In the genomic region with DNA sequence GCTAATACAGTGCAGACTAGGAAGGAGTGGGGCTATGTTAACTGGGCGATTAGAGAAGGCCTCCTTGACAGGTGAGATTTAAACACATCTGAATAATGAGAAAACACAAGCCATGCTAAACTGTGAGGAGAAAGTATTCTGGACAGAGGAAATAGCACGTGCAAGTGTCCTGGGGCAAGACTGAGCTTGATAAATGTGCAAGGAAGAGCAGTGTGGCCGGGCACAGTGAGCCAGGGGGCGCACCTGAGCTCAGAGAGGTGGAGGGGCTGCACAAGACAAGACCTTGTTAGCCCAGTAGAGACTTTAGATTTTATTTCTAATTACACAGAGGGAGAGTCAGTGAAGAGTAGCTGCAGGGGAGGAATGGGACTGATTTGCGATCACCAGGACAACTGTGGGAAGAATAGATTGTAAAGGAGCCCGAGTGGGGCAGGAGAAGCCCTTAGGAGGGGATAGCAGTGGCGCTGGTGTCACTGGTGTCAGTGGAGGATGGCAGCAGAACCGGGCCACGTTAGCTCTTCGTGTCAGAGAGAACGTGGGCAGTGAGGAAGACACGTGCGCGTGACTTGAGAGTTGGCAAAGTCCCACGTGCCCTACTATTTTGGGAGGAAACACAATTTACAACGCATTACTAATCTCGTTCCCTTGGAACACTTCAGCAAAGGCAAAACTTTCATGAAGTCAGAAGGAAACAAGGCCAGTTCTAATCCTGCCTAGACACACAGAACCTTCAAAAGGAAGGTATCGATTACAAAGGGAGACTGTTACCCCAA, we compare ENCODE assay signal across 17 cellular contexts. TPM values are rescaled to one million over a fixed set of nuclear protein-coding genes. Genes with fewer than 3 reads are reported as not detected.
DNase-seq lines count a peak whose midpoint lies in the region; ATAC-seq and TF ChIP-seq lines count a peak whose summit lies in the region.
"Had no signal": no experiment of that assay in that cellular context is flagged by ENCODE, and none has a peak within 500 bp of the region (broad histone marks: within the 10 kb centered on the region; RNA-seq: fewer than 3 reads in every experiment).

No MANE protein-coding gene starts in this region.

- no peak for ATAC-seq in activated CD8-positive, alpha-beta T cell treated with anti-CD3 and anti-CD28 coated beads for 36 hours
- ATAC-seq in activated CD8-positive, alpha-beta T cell treated with anti-CD3 and anti-CD28 coated beads, Interleukin-2, amount 10 ng/mL, durations not matched to agents 7 days and 5 days = no peak
- no peak for ATAC-seq in HG02938 (IDR thresholded peaks at IDR 0.05; ENCODE audit: unreplicated experiment)
- ATAC-seq: CD8-positive, alpha-beta T cell; left lobe of liver had no signal

- POLR2A ChIA-PET in activated CD8-positive, alpha-beta T cell treated with anti-CD3 and anti-CD28 coated beads for 36 hours (lab: Charles Lee) = interaction anchor here (0.8 to 0.9 kb wide), 2 partner anchors 12 to 14 kb away, joined by 3 read pairs; no protein-coding TSS in a partner anchor
- POLR2A ChIA-PET in activated CD8-positive, alpha-beta T cell treated with anti-CD3 and anti-CD28 coated beads, Interleukin-2, amount 10 ng/mL, durations not matched to agents 7 days and 5 days (lab: Charles Lee) = no interaction called here
- POLR2A ChIA-PET in activated CD4-positive, alpha-beta memory T cell treated with anti-CD3 and anti-CD28 coated beads, Interleukin-2, amount 10 ng/mL, durations not matched to agents 7 days and 5 days (lab: Charles Lee) = no interaction called here

- no peaks in the 10 kb centered on the region for H4K20me1 ChIP-seq in smooth muscle cell (ENCODE audit: low read depth)

- no peaks in the 10 kb centered on the region for H3K79me2 ChIP-seq in smooth muscle cell (ENCODE audit: low read depth)

- peaks cover 6% of the 10 kb centered on the region for H3K27me3 Mint-ChIP-seq in activated CD8-positive, alpha-beta T cell treated with anti-CD3 and anti-CD28 coated beads for 36 hours
- H3K27me3 Mint-ChIP-seq in activated CD8-positive, alpha-beta T cell treated with anti-CD3 and anti-CD28 coated beads, Interleukin-2, amount 10 ng/mL, durations not matched to agents 7 days and 5 days (ENCODE audit: low read depth) = peaks cover 16% of the 10 kb centered on the region
- peaks cover 7% of the 10 kb centered on the region for H3K27me3 Mint-ChIP-seq in activated CD4-positive, alpha-beta memory T cell treated with anti-CD3 and anti-CD28 coated beads, Interleukin-2, amount 10 ng/mL, durations not matched to agents 7 days and 5 days

- no peaks in the 10 kb centered on the region for H3K4me1 Mint-ChIP-seq in activated CD8-positive, alpha-beta T cell treated with anti-CD3 and anti-CD28 coated beads for 36 hours (ENCODE audit: low read depth)
- peaks cover 3% of the 10 kb centered on the region for H3K4me1 Mint-ChIP-seq in activated CD8-positive, alpha-beta T cell treated with anti-CD3 and anti-CD28 coated beads, Interleukin-2, amount 10 ng/mL, durations not matched to agents 7 days and 5 days (ENCODE audit: low read depth)
- peaks cover 12% of the 10 kb centered on the region for H3K4me1 Mint-ChIP-seq in activated CD4-positive, alpha-beta memory T cell treated with anti-CD3 and anti-CD28 coated beads, Interleukin-2, amount 10 ng/mL, durations not matched to agents 7 days and 5 days

- H3K4me1 ChIP-seq in smooth muscle cell (ENCODE audit: low read depth) = peaks cover 24% of the 10 kb centered on the region
- H3K4me1 ChIP-seq: prostate gland had no signal

- CTCF ChIA-PET in activated CD8-positive, alpha-beta T cell treated with anti-CD3 and anti-CD28 coated beads for 36 hours (lab: Charles Lee) = interaction anchor here (1.3 to 5.5 kb wide), 4 partner anchors 9 to 353 kb away, joined by 3 to 93 read pairs (median 14); a partner anchor contains a TSS
- CTCF ChIA-PET in activated CD8-positive, alpha-beta T cell treated with anti-CD3 and anti-CD28 coated beads, Interleukin-2, amount 10 ng/mL, durations not matched to agents 7 days and 5 days (lab: Charles Lee) = interaction anchor here (1.8 kb wide), 1 partner anchor 184 kb away, joined by 4 read pairs; no protein-coding TSS in a partner anchor
- CTCF ChIA-PET in activated CD4-positive, alpha-beta memory T cell treated with anti-CD3 and anti-CD28 coated beads, Interleukin-2, amount 10 ng/mL, durations not matched to agents 7 days and 5 days (lab: Charles Lee) = interaction anchor here (0.8 to 1.2 kb wide), 3 partner anchors 7 to 355 kb away, joined by 3 to 6 read pairs (median 6); no protein-coding TSS in a partner anchor

- H3K9me3 ChIP-seq in smooth muscle cell (replicated peaks; ENCODE audit: low read depth) = no peaks in the 10 kb centered on the region
- H3K9me3 ChIP-seq: prostate gland, SK-N-SH had no signal

- TF ChIP-seq CTCF in activated CD8-positive, alpha-beta T cell treated with anti-CD3 and anti-CD28 coated beads for 36 hours (IDR thresholded peaks at IDR 0.05) = peak; percentile 18
- peak; percentile 12 for TF ChIP-seq CTCF in smooth muscle cell (IDR thresholded peaks at IDR 0.05; ENCODE audit: borderline replicate concordance, insufficient read depth, poor library complexity, severe bottlenecking)

- no peak for DNase-seq in activated CD8-positive, alpha-beta T cell treated with anti-CD3 and anti-CD28 coated beads for 36 hours
- DNase-seq in activated CD8-positive, alpha-beta T cell treated with anti-CD3 and anti-CD28 coated beads, Interleukin-2, amount 10 ng/mL, durations not matched to agents 7 days and 5 days = no peak
- peak; percentile 32 for DNase-seq in NAMALWA (ENCODE audit: low spot score)
- no peak for DNase-seq in smooth muscle cell (lab: John Stamatoyannopoulos, UW; ENCODE audit: unreplicated experiment)
- DNase-seq in RKO (ENCODE audit: low spot score) = no peak
- no peak for DNase-seq in activated CD4-positive, alpha-beta memory T cell treated with anti-CD3 and anti-CD28 coated beads, Interleukin-2, amount 10 ng/mL, durations not matched to agents 7 days and 5 days
- DNase-seq: activated gamma-delta T cell; CD8-positive, alpha-beta T cell; NCI-H1105; NCI-H2227 treated with DMSO at 0.1 percent for 48 hours; SK-N-SH had no signal

- no peaks in the 10 kb centered on the region for H3K36me3 Mint-ChIP-seq in activated CD8-positive, alpha-beta T cell treated with anti-CD3 and anti-CD28 coated beads for 36 hours (ENCODE audit: low read depth)
- H3K36me3 Mint-ChIP-seq in activated CD8-positive, alpha-beta T cell treated with anti-CD3 and anti-CD28 coated beads, Interleukin-2, amount 10 ng/mL, durations not matched to agents 7 days and 5 days (ENCODE audit: low read depth) = no peaks in the 10 kb centered on the region
- no peaks in the 10 kb centered on the region for H3K36me3 Mint-ChIP-seq in activated CD4-positive, alpha-beta memory T cell treated with anti-CD3 and anti-CD28 coated beads, Interleukin-2, amount 10 ng/mL, durations not matched to agents 7 days and 5 days (ENCODE audit: low read depth)
- H3K36me3 Mint-ChIP-seq: CD8-positive, alpha-beta T cell had no signal

- peaks cover 4% of the 10 kb centered on the region for H3F3A ChIP-seq in smooth muscle cell (ENCODE audit: low read depth)

- H3K27me3 ChIP-seq in smooth muscle cell (ENCODE audit: low read depth) = no peaks in the 10 kb centered on the region

- no peak overlapping the region for H3K27ac Mint-ChIP-seq in activated CD8-positive, alpha-beta T cell treated with anti-CD3 and anti-CD28 coated beads for 36 hours
- H3K27ac Mint-ChIP-seq in activated CD8-positive, alpha-beta T cell treated with anti-CD3 and anti-CD28 coated beads, Interleukin-2, amount 10 ng/mL, durations not matched to agents 7 days and 5 days = no peak overlapping the region
- no peak overlapping the region for H3K27ac Mint-ChIP-seq in activated CD4-positive, alpha-beta memory T cell treated with anti-CD3 and anti-CD28 coated beads, Interleukin-2, amount 10 ng/mL, durations not matched to agents 7 days and 5 days
- H3K27ac Mint-ChIP-seq: CD8-positive, alpha-beta T cell had no signal

- no peak overlapping the region for H3K4me3 Mint-ChIP-seq in activated CD8-positive, alpha-beta T cell treated with anti-CD3 and anti-CD28 coated beads for 36 hours
- no peak overlapping the region for H3K4me3 Mint-ChIP-seq in activated CD8-positive, alpha-beta T cell treated with anti-CD3 and anti-CD28 coated beads, Interleukin-2, amount 10 ng/mL, durations not matched to agents 7 days and 5 days
- H3K4me3 Mint-ChIP-seq in activated CD4-positive, alpha-beta memory T cell treated with anti-CD3 and anti-CD28 coated beads, Interleukin-2, amount 10 ng/mL, durations not matched to agents 7 days and 5 days = no peak overlapping the region
- H3K4me3 Mint-ChIP-seq: CD8-positive, alpha-beta T cell had no signal

- 94% methylated on average over 18 of the region's 18 CpGs for WGBS in smooth muscle cell (ENCODE audit: low lambda C conversion rate)

- intact Hi-C loops in activated CD8-positive, alpha-beta T cell treated with anti-CD3 and anti-CD28 coated beads for 36 hours (cut with micrococcal nuclease) = no loop called here

- H3K4me3 ChIP-seq in smooth muscle cell = no peak overlapping the region
- H3K4me3 ChIP-seq: prostate gland had no signal

- H3K36me3 ChIP-seq in smooth muscle cell (ENCODE audit: low read depth) = no peaks in the 10 kb centered on the region
- H3K36me3 ChIP-seq: prostate gland had no signal

- no peak overlapping the region for H2AFZ ChIP-seq in smooth muscle cell (ENCODE audit: low read depth)

- H3K27ac ChIP-seq in cingulate gyrus (ENCODE audit: low read depth, low read length) (peak overlapping the region; percentile 34), smooth muscle cell (ENCODE audit: low read depth) (peak overlapping the region; percentile 96)
- H3K27ac ChIP-seq: prostate gland had no signal

- H3K9ac ChIP-seq in smooth muscle cell (ENCODE audit: low read depth) = no peak overlapping the region
- H3K9ac ChIP-seq: SK-N-SH had no signal

- H3K4me2 ChIP-seq in smooth muscle cell = no peak overlapping the region
- H3K4me2 ChIP-seq: SK-N-SH had no signal

- no peaks in the 10 kb centered on the region for H3K9me3 Mint-ChIP-seq in activated CD8-positive, alpha-beta T cell treated with anti-CD3 and anti-CD28 coated beads for 36 hours
- H3K9me3 Mint-ChIP-seq in activated CD8-positive, alpha-beta T cell treated with anti-CD3 and anti-CD28 coated beads, Interleukin-2, amount 10 ng/mL, durations not matched to agents 7 days and 5 days (ENCODE audit: insufficient read depth) = no peaks in the 10 kb centered on the region
- H3K9me3 Mint-ChIP-seq in activated CD4-positive, alpha-beta memory T cell treated with anti-CD3 and anti-CD28 coated beads, Interleukin-2, amount 10 ng/mL, durations not matched to agents 7 days and 5 days = no peaks in the 10 kb centered on the region
- H3K9me3 Mint-ChIP-seq: CD8-positive, alpha-beta T cell had no signal

RNA-seq across cellular contexts. Expression of a gene that starts 17.9 kb away (rescaled TPM):
- not detected for total RNA-seq in activated CD8-positive, alpha-beta T cell treated with anti-CD3 and anti-CD28 coated beads for 36 hours
- total RNA-seq in activated CD8-positive, alpha-beta T cell treated with anti-CD3 and anti-CD28 coated beads, Interleukin-2, amount 10 ng/mL, durations not matched to agents 7 days and 5 days = not detected
- total RNA-seq in smooth muscle cell = not detected in 2 replicates
- not detected in 2 replicates for polyA plus RNA-seq in smooth muscle cell
- total RNA-seq in activated CD4-positive, alpha-beta memory T cell treated with anti-CD3 and anti-CD28 coated beads, Interleukin-2, amount 10 ng/mL, durations not matched to agents 7 days and 5 days = not detected
- total RNA-seq: A172; activated CD8-positive, alpha-beta memory T cell treated with anti-CD3 and anti-CD28 coated beads for 36 hours; CD8-positive, alpha-beta T cell; left lobe of liver had no signal
- polyA plus RNA-seq: SK-N-SH had no signal
